28 cellular contexts compared by ENCODE assay signal in the genomic region with DNA sequence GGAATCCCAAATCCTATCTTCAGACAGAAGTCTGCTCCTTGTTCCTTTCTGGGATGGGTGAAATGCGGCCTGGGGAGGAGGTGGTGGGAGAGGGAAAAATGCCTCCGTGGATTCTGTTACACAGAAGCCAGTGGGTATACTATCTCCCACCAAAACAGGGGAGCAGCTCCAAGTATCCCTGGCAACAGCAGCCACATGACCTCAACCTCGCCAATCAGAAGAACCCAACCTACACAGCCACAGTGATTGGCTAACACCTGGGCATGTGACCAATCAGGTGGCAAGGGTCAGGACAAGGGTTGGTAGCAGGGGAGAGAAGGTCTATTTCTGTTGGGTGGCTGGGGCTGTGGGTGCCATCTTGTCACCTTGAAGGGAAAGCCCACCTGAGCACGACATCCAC. TPM values are rescaled to one million over a fixed set of nuclear protein-coding genes. Genes with fewer than 3 reads are reported as not detected.
DNase-seq lines count a peak whose midpoint lies in the region; ATAC-seq and TF ChIP-seq lines count a peak whose summit lies in the region.
"Had no signal": no experiment of that assay in that cellular context is flagged by ENCODE, and none has a peak within 500 bp of the region (broad histone marks: within the 10 kb centered on the region; RNA-seq: fewer than 3 reads in every experiment).

No MANE protein-coding gene starts in this region.

- WGBS in spleen, 5 donors: 93 to 99% (median 97%) methylated on average over 4 of the region's 4 CpGs

- no peak overlapping the region for H2AFZ ChIP-seq in Karpas-422 (ENCODE audit: low read length)

- CTCF ChIA-PET in CD4-positive, alpha-beta T cell (lab: Charles Lee): no interaction called here

- H3K27me3 Mint-ChIP-seq in activated T-helper 17 cell treated with anti-CD3 and anti-CD28 coated beads, Interleukin-2, amount 50 U/mL, for 72 hours: no peaks in the 10 kb centered on the region
- H3K27me3 Mint-ChIP-seq in CD4-positive, alpha-beta T cell: no peaks in the 10 kb centered on the region

- H3K27ac ChIP-seq in Karpas-422 (ENCODE audit: low read length) (no peak overlapping the region), spleen (no peak overlapping the region), colonic mucosa (no peak overlapping the region)
- no peak overlapping the region for H3K27ac ChIP-seq in CD4-positive, alpha-beta T cell (ENCODE audit: low read depth, low read length)

- DNase-seq in NCI-H82 (lab: John Stamatoyannopoulos, UW): peak; percentile 31
- DNase-seq in NCI-H82 treated with DMSO at 0.1 percent for 48 hours (lab: John Stamatoyannopoulos, UW; ENCODE audit: unreplicated experiment): no peak
- peak; percentile 65 for DNase-seq in Karpas-422
- DNase-seq in spleen: peak; percentile 11
- DNase-seq in colonic mucosa: no peak
- no peak for DNase-seq in CD4-positive, alpha-beta T cell
- no peak for DNase-seq in UCSD-AML1 (lab: John Stamatoyannopoulos, UW; ENCODE audit: unreplicated experiment)
- DNase-seq: 8988T, COR-L47, DMS79, EL, GF-D8, H7, KG1, MM.1S, NCI-H1048, NCI-H1417, NCI-H1694 treated with DMSO at 0.1 percent for 48 hours, NCI-H2081, NCI-H2171, NCI-H226, NCI-H510A, NCI-H69, RPMI8226, SHP77, SW 1271 had no signal

- no peak overlapping the region for H3K4me3 Mint-ChIP-seq in activated T-helper 17 cell treated with anti-CD3 and anti-CD28 coated beads, Interleukin-2, amount 50 U/mL, for 72 hours
- no peak overlapping the region for H3K4me3 Mint-ChIP-seq in CD4-positive, alpha-beta T cell
- H3K4me3 Mint-ChIP-seq: T-helper 1 cell treated with Interleukin-12 subunit alpha and Interleukin-12 subunit beta and Interleukin-4 antibody, amounts not matched to agents 30 μg/mL and 1 μg/mL, for 36 hours had no signal

- H3K9me3 Mint-ChIP-seq in activated T-helper 17 cell treated with anti-CD3 and anti-CD28 coated beads, Interleukin-2, amount 50 U/mL, for 72 hours: no peaks in the 10 kb centered on the region
- H3K9me3 Mint-ChIP-seq in CD4-positive, alpha-beta T cell: no peaks in the 10 kb centered on the region
- H3K9me3 Mint-ChIP-seq: T-helper 1 cell treated with Interleukin-12 subunit alpha and Interleukin-12 subunit beta and Interleukin-4 antibody, amounts not matched to agents 30 μg/mL and 1 μg/mL, for 36 hours had no signal

- no peak overlapping the region for H3K4me3 ChIP-seq in Karpas-422 (ENCODE audit: low read length)
- H3K4me3 ChIP-seq in spleen: no peak overlapping the region
- no peak overlapping the region for H3K4me3 ChIP-seq in colonic mucosa

- H3K27me3 ChIP-seq in Karpas-422 (ENCODE audit: low read length) (no peaks in the 10 kb centered on the region), spleen (replicated peaks in 1 of 7) (no peaks in the 10 kb centered on the region), colonic mucosa (no peaks in the 10 kb centered on the region)
- H3K27me3 ChIP-seq in CD4-positive, alpha-beta T cell (ENCODE audit: control insufficient read depth, insufficient read depth, low read length): no peaks in the 10 kb centered on the region

- no peaks in the 10 kb centered on the region for H3K36me3 Mint-ChIP-seq in activated T-helper 17 cell treated with anti-CD3 and anti-CD28 coated beads, Interleukin-2, amount 50 U/mL, for 72 hours (ENCODE audit: low read depth)
- no peaks in the 10 kb centered on the region for H3K36me3 Mint-ChIP-seq in CD4-positive, alpha-beta T cell (ENCODE audit: low read depth)

- H3K9me2 ChIP-seq in Karpas-422 (replicated peaks; ENCODE audit: insufficient read depth, low read length): no peaks in the 10 kb centered on the region

- no peak overlapping the region for H3K9ac ChIP-seq in Karpas-422 (ENCODE audit: low read length)
- H3K9ac ChIP-seq in colonic mucosa (ENCODE audit: low read depth in 2 of 2, low read length in 2 of 2): no peak overlapping the region

- no peak overlapping the region for H3K4me2 ChIP-seq in Karpas-422 (ENCODE audit: low read depth, low read length, poor library complexity, severe bottlenecking)

- no peaks in the 10 kb centered on the region for H4K20me1 ChIP-seq in Karpas-422 (ENCODE audit: insufficient read depth, low read depth, low read length)

- H3K36me3 ChIP-seq in Karpas-422 (ENCODE audit: insufficient read depth, low read length) (no peaks in the 10 kb centered on the region), spleen (no peaks in the 10 kb centered on the region), colonic mucosa (no peaks in the 10 kb centered on the region)

- POLR2A ChIA-PET in CD4-positive, alpha-beta T cell (lab: Charles Lee): no interaction called here

- H3K4me1 ChIP-seq in Karpas-422 (ENCODE audit: low read length): no peaks in the 10 kb centered on the region
- peaks cover 0 to 3% (median 2%) of the 10 kb centered on the region in 6 donors for H3K4me1 ChIP-seq in spleen
- H3K4me1 ChIP-seq in colonic mucosa: no peaks in the 10 kb centered on the region

- no peaks in the 10 kb centered on the region for H3K9me3 ChIP-seq in Karpas-422 (ENCODE audit: low read length)
- no peaks in the 10 kb centered on the region for H3K9me3 ChIP-seq in spleen
- no peaks in the 10 kb centered on the region for H3K9me3 ChIP-seq in colonic mucosa
- no peaks in the 10 kb centered on the region for H3K9me3 ChIP-seq in CD4-positive, alpha-beta T cell (ENCODE audit: control insufficient read depth, low read length)

- no peaks in the 10 kb centered on the region for H3K79me2 ChIP-seq in Karpas-422 (ENCODE audit: low read length)

- ATAC-seq in activated T-helper 17 cell treated with anti-CD3 and anti-CD28 coated beads, Interleukin-2, amount 50 U/mL, for 72 hours (replicated peaks): peak; percentile 52
- ATAC-seq in CD4-positive, alpha-beta T cell (ENCODE audit: poor library complexity): no peak

- TF ChIP-seq CTCF in spleen (IDR thresholded peaks at IDR 0.05 in 8 of 11, conservative IDR thresholded peaks at IDR 0.05 in 3 of 11) (no peak), colonic mucosa (IDR thresholded peaks at IDR 0.05) (no peak)
- TF ChIP-seq CTCF in CD4-positive, alpha-beta T cell (IDR thresholded peaks at IDR 0.05): no peak

- intact Hi-C loops in spleen (cut with DNase I; ENCODE audit: low total_unique reads): no loop called here
- intact Hi-C loops in colonic mucosa (cut with DNase I): no loop called here
- intact Hi-C loops in CD4-positive, alpha-beta T cell (cut with DNase I, micrococcal nuclease): no loop called here

- TF ChIP-seq POLR2A in spleen (IDR thresholded peaks at IDR 0.05): no peak

- H3K27ac Mint-ChIP-seq in activated T-helper 17 cell treated with anti-CD3 and anti-CD28 coated beads, Interleukin-2, amount 50 U/mL, for 72 hours: no peak overlapping the region
- H3K27ac Mint-ChIP-seq in CD4-positive, alpha-beta T cell: no peak overlapping the region
- H3K27ac Mint-ChIP-seq: T-helper 1 cell treated with Interleukin-12 subunit alpha and Interleukin-12 subunit beta and Interleukin-4 antibody, amounts not matched to agents 30 μg/mL and 1 μg/mL, for 36 hours had no signal

- H3K4me1 Mint-ChIP-seq in activated T-helper 17 cell treated with anti-CD3 and anti-CD28 coated beads, Interleukin-2, amount 50 U/mL, for 72 hours: no peaks in the 10 kb centered on the region
- peaks cover 8% of the 10 kb centered on the region for H3K4me1 Mint-ChIP-seq in CD4-positive, alpha-beta T cell (ENCODE audit: low read depth)

RNA-seq across cellular contexts. Expression of gene ACAD9, which starts 9.1 kb away (rescaled TPM):
- total RNA-seq in Karpas-422 (2014; rRNA removed; shearing (Covaris generic); ENCODE audit: low replicate concordance): 27.5 and 33.8 TPM in 2 replicates
- total RNA-seq in activated T-helper 17 cell treated with anti-CD3 and anti-CD28 coated beads, Interleukin-2, amount 50 U/mL, for 72 hours: 10 to 100 TPM; 59.8 to 60.3 TPM
- total RNA-seq in spleen: 10 to 100 TPM; 39.6 to 52.8 (median 49.2) TPM
- polyA plus RNA-seq in spleen: 10 to 100 TPM; 18.8 to 31.9 (median 25.0) TPM
- total RNA-seq in colonic mucosa: 10 to 100 TPM; 32.0 to 55.1 TPM
- 10 to 100 TPM; 64.8 to 71.6 TPM for total RNA-seq in CD4-positive, alpha-beta T cell

Comparison
In these comparisons a context has a peak if more than half of its experiments do, and no peak if none do; other contexts are left out.
1. DNase-seq: peak in NCI-H82 (single experiment), Karpas-422 (single experiment) and spleen (single experiment); none in NCI-H82 treated with DMSO at 0.1 percent for 48 hours (single experiment), colonic mucosa (single experiment), CD4-positive, alpha-beta T cell (0 of 10) and UCSD-AML1 (single experiment).